ENCODE assay signal across 8 cellular contexts in genomic region chr2:26034597-26035067, GRCh38. TPM values are rescaled to one million over a fixed set of nuclear protein-coding genes. Genes with fewer than 3 reads are reported as not detected.
DNase-seq lines count a peak whose midpoint lies in the region; ATAC-seq and TF ChIP-seq lines count a peak whose summit lies in the region.

No MANE protein-coding gene starts in this region.

- peak overlapping the region; percentile 76 for H3K4me3 ChIP-seq in suprapubic skin

- peak overlapping the region; percentile 97 for H3K27ac Mint-ChIP-seq in CD4-positive, alpha-beta T cell

- no peaks in the 10 kb centered on the region for H3K9me3 ChIP-seq in CD4-positive, alpha-beta T cell (ENCODE audit: control insufficient read depth, low read length)
- no peaks in the 10 kb centered on the region for H3K9me3 ChIP-seq in KOPT-K1 (ENCODE audit: insufficient read depth, low read length, poor library complexity, severe bottlenecking)
- H3K9me3 ChIP-seq in suprapubic skin, result no peaks in the 10 kb centered on the region

- H3K4me1 ChIP-seq in suprapubic skin, result peaks cover 36% of the 10 kb centered on the region

- H3K27me3 Mint-ChIP-seq in CD4-positive, alpha-beta T cell, result no peaks in the 10 kb centered on the region

- POLR2A ChIA-PET in CD4-positive, alpha-beta T cell (lab: Charles Lee), result interaction anchor here (0.6 to 2.9 kb wide), 17 partner anchors 9 to 1548 kb away, joined by 3 to 23 read pairs (median 6); partner anchors contain the start of genes ADGRF3, ASXL2, KIF3C and SELENOI

- H3K4me1 Mint-ChIP-seq in CD4-positive, alpha-beta T cell (ENCODE audit: low read depth), result peaks cover 43% of the 10 kb centered on the region

- peak overlapping the region; percentile 91 for H3K27ac ChIP-seq in CD4-positive, alpha-beta T cell (ENCODE audit: low read depth, low read length)
- H3K27ac ChIP-seq in KOPT-K1 (ENCODE audit: low read depth, low read length, poor library complexity, severe bottlenecking) (peak overlapping the region; percentile 79), angular gyrus (ENCODE audit: low read depth, low read length) (peak overlapping the region; percentile 92), layer of hippocampus (ENCODE audit: low read depth, low read length) (peak overlapping the region; percentile 96), suprapubic skin (peak overlapping the region; percentile 94)

- CTCF ChIA-PET in CD4-positive, alpha-beta T cell (lab: Charles Lee), result interaction anchor here (0.6 to 4.4 kb wide), 6 partner anchors 18 to 150 kb away, joined by 3 to 16 read pairs (median 4); no protein-coding TSS in a partner anchor

- no peak for TF ChIP-seq CTCF in CD4-positive, alpha-beta T cell (IDR thresholded peaks at IDR 0.05)
- TF ChIP-seq CTCF in suprapubic skin (IDR thresholded peaks at IDR 0.05), result no peak

- H3K4me3 Mint-ChIP-seq in CD4-positive, alpha-beta T cell, result peak overlapping the region; percentile 98

- intact Hi-C loops in CD4-positive, alpha-beta T cell (cut with DNase I, micrococcal nuclease), result loop anchor here (1.0 to 10.0 kb wide), 12 partner anchors 42 to 1960 kb away; partner anchors contain the start of genes ADGRF3 (in 1 of the 2), ASXL2 (in 1 of the 2), BABAM2 (in 1 of the 2) and DNAJC27 (in 1 of the 2)

- no peaks in the 10 kb centered on the region for H3K9me3 Mint-ChIP-seq in CD4-positive, alpha-beta T cell

- H3K36me3 ChIP-seq in KOPT-K1 (ENCODE audit: insufficient read depth, low read length) (peaks cover 21% of the 10 kb centered on the region), suprapubic skin (no peaks in the 10 kb centered on the region)

- peak in 1 of 10 experiments; percentile 15 for DNase-seq in CD4-positive, alpha-beta T cell
- no peak for DNase-seq in suprapubic skin (ENCODE audit: low spot score in 2 of 2)
- no peak for DNase-seq in activated CD4-positive, CD25-positive, alpha-beta regulatory T cell treated with anti-CD3 and anti-CD28 coated beads, Interleukin-2, amount 50 U/mL, for 72 hours
- DNase-seq in GOT3 (lab: John Stamatoyannopoulos, UW), result no peak
- DNase-seq in NCI-H2196 treated with DMSO at 0.1 percent for 48 hours (lab: John Stamatoyannopoulos, UW; ENCODE audit: unreplicated experiment), result no peak

- peak; percentile 18 for ATAC-seq in CD4-positive, alpha-beta T cell (ENCODE audit: poor library complexity)

- no peak for TF ChIP-seq EP300 in suprapubic skin (IDR thresholded peaks at IDR 0.05)

- WGBS in suprapubic skin, result under 1% methylated on average over 24 of the region's 24 CpGs

- no peak for TF ChIP-seq POLR2A in suprapubic skin (IDR thresholded peaks at IDR 0.05)

- H3K27me3 ChIP-seq in CD4-positive, alpha-beta T cell (ENCODE audit: control insufficient read depth, insufficient read depth, low read length), result no peaks in the 10 kb centered on the region
- H3K27me3 ChIP-seq in layer of hippocampus (ENCODE audit: control insufficient read depth, insufficient read depth, low read length) (no peaks in the 10 kb centered on the region), suprapubic skin (no peaks in the 10 kb centered on the region)

- H3K36me3 Mint-ChIP-seq in CD4-positive, alpha-beta T cell (ENCODE audit: low read depth), result peaks cover 40% of the 10 kb centered on the region

RNA-seq across cellular contexts. Expression of gene RAB10, which starts 0.7 kb away (rescaled TPM):
- 10 to 100 TPM; 13.5 to 13.8 TPM for total RNA-seq in CD4-positive, alpha-beta T cell
- total RNA-seq in suprapubic skin, result 100 to 1,000 TPM; 145 to 171 (median 165) TPM

RNA-seq across cellular contexts. Expression of gene KIF3C, which starts 52.3 kb away (rescaled TPM):
- 1 to 10 TPM; 1.8 to 3.4 TPM for total RNA-seq in CD4-positive, alpha-beta T cell
- 1 to 10 TPM; 3.2 to 5.8 (median 4.7) TPM for total RNA-seq in suprapubic skin

Comparison
In these comparisons a context has a peak if more than half of its experiments do, and no peak if none do; other contexts are left out.
1. RNA of gene RAB10, which starts 0.7 kb away (total RNA-seq): 145 to 171 TPM in suprapubic skin; 13.5 to 13.8 TPM in CD4-positive, alpha-beta T cell; every median in the first group is over 4 times any median in the second.
2. Peak in every context shown above with its lines, with median percentiles within 50 percentile points of each other: H3K27ac ChIP-seq.